Comparison of ENCODE assay signal across 29 cellular contexts in the genomic region with DNA sequence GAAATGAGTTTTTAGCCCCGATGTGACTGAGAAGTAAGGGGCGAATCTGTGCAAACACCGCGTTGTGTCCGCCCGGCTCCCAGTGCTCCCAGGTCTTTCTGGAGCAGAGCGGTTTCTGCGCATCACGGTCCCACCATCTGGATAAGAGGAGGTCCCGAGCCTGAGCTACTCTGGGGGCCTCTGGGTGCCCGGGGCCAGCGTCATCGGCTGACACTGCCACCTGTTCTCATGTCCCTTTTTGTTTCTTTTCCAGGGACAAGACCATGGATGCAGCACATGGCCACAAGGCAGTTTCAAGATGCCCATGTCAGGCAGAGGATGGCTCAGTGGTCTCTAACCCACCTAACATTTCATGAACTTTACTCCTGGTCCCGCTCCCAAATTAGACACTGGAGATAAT. TPM values are rescaled to one million over a fixed set of nuclear protein-coding genes. Genes with fewer than 3 reads are reported as not detected.
A peak's percentile ranks its signal among the peaks of the same experiment; 100 is the strongest.
DNase-seq lines count a peak whose midpoint lies in the region; ATAC-seq, FAIRE-seq and TF ChIP-seq lines count a peak whose summit lies in the region.
"Had no signal": no experiment of that assay in that cellular context is flagged by ENCODE, and none has a peak within 500 bp of the region (broad histone marks: within the 10 kb centered on the region; RNA-seq: fewer than 3 reads in every experiment).

No MANE protein-coding gene starts in this region.

- H3K23me2 ChIP-seq in H1 (ENCODE audit: low read depth, low read length), result no peaks in the 10 kb centered on the region

- 0 out of 2 replicates have a peak overlapping the region, but pooled peaks have one; percentile 10 for H2BK5ac ChIP-seq in H1 (ENCODE audit: low read depth, low read length)

- H2AFZ ChIP-seq in PC-3 (ENCODE audit: low read length) (no peak overlapping the region), H1 (ENCODE audit: low read length) (no peak overlapping the region)
- H2AFZ ChIP-seq: GM23248 had no signal

- no peak overlapping the region for H2BK12ac ChIP-seq in H1 (ENCODE audit: low read depth, low read length)

- H3K4me3 ChIP-seq in PC-3 (ENCODE audit: low read length), result no peak overlapping the region
- H3K4me3 ChIP-seq in H1 (ENCODE audit: extremely low read depth in 1 of 4, insufficient read depth in 2 of 4, low read depth in 3 of 4, low read length in 4 of 4), result no peak overlapping the region
- H3K4me3 ChIP-seq: GM23248, heart right ventricle, lower lobe of right lung, right atrium auricular region had no signal

- FAIRE-seq in H1 (lab: Jason Lieb, UNC), result no peak
- FAIRE-seq: colon, GM12891, HepG2 had no signal

- 92% methylated on average over 14 of the region's 14 CpGs; no CpG with 5 or more reads in 1 of the 2 experiments for WGBS in H1 (ENCODE audit: extremely low coverage in 1 of 2, insufficient coverage in 1 of 2, insufficient read length in 1 of 2, insufficient replicate concordance in 2 of 2, low coverage in 1 of 2, low lambda C conversion rate in 2 of 2, missing lambda C conversion rate in 1 of 2), 2 experiments

- no peak overlapping the region for H4K8ac ChIP-seq in H1 (ENCODE audit: extremely low read depth, insufficient read depth, low read length)

- H3F3A ChIP-seq in PC-3 (ENCODE audit: low read length, unreplicated experiment), result peaks cover 5% of the 10 kb centered on the region

- peak overlapping the region; percentile 46; the same call in 1 of the 2 replicates for H2BK15ac ChIP-seq in H1 (ENCODE audit: low read length)

- H3K79me2 ChIP-seq in PC-3 (ENCODE audit: low read length) (no peaks in the 10 kb centered on the region), H1 (ENCODE audit: control insufficient read depth in 1 of 2, insufficient read depth in 2 of 2, low read length in 2 of 2) (no peaks in the 10 kb centered on the region)

- H4K5ac ChIP-seq in H1 (ENCODE audit: insufficient read length, low read depth, low read length), result no peak overlapping the region

- no peak for TF ChIP-seq EP300 in H1 (IDR thresholded peaks at IDR 0.05; ENCODE audit: borderline replicate concordance in 1 of 2, low read depth in 2 of 2, low read length in 2 of 2)

- CTCF ChIA-PET in activated naive CD4-positive, alpha-beta T cell treated with anti-CD3 and anti-CD28 coated beads for 36 hours (lab: Charles Lee), result no interaction called here
- CTCF ChIA-PET in activated naive CD4-positive, alpha-beta T cell treated with anti-CD3 and anti-CD28 coated beads, Interleukin-2, amount 10 ng/mL, durations not matched to agents 7 days and 5 days (lab: Charles Lee), result no interaction called here
- CTCF ChIA-PET in PC-3 (lab: Charles Lee), result no interaction called here
- CTCF ChIA-PET in H1 (lab: Charles Lee; ENCODE audit: partially characterized antibody), result no interaction called here

- H3K18ac ChIP-seq in H1 (ENCODE audit: extremely low read depth, low read length), result no peak overlapping the region

- BruUV-seq in PC-3 (replicated peaks; lab: Mats Ljungman, UMichigan), result no TSS peak

- H3K9me2 ChIP-seq in PC-3 (replicated peaks; ENCODE audit: low read length), result no peaks in the 10 kb centered on the region
- H3K9me2 ChIP-seq: SK-N-SH had no signal

- H3K27ac ChIP-seq in PC-3 (ENCODE audit: low read length) (peak overlapping the region; percentile 100; the same call in 1 of the 2 replicates), H1 (ENCODE audit: low read depth, low read length) (no peak overlapping the region)
- H3K27ac ChIP-seq: GM23248, right atrium auricular region had no signal

- H3K27me3 ChIP-seq in PC-3 (ENCODE audit: low read length) (no peaks in the 10 kb centered on the region), H1 (replicated peaks in 1 of 4; ENCODE audit: control insufficient read depth in 3 of 4, extremely low read depth in 1 of 4, insufficient read depth in 3 of 4, low read length in 3 of 4) (no peaks in the 10 kb centered on the region)
- H3K27me3 ChIP-seq: heart right ventricle, right atrium auricular region had no signal

- H3K56ac ChIP-seq in H1 (replicated peaks; ENCODE audit: insufficient read length, low read depth, low read length), result no peak overlapping the region

- H3K9me3 ChIP-seq in PC-3 (ENCODE audit: low read length), result no peaks in the 10 kb centered on the region
- H3K9me3 ChIP-seq in H1 (ENCODE audit: insufficient read depth in 2 of 2, low read depth in 1 of 2, low read length in 1 of 2), result no peaks in the 10 kb centered on the region
- H3K9me3 ChIP-seq: heart right ventricle, lower lobe of right lung, right atrium auricular region, SK-N-SH had no signal

- no peak overlapping the region for H3K9ac ChIP-seq in PC-3 (ENCODE audit: low read length)
- H3K9ac ChIP-seq in H1 (replicated peaks in 1 of 4; ENCODE audit: extremely low read depth in 1 of 4, low read depth in 3 of 4, low read length in 3 of 4), result no peak overlapping the region
- H3K9ac ChIP-seq: GM23248, SK-N-SH had no signal

- no peak for TF ChIP-seq CTCF in PC-3 (conservative IDR thresholded peaks at IDR 0.05; ENCODE audit: low read depth, low read length)
- TF ChIP-seq CTCF in H1 (IDR thresholded peaks at IDR 0.05; ENCODE audit: control extremely low read depth in 1 of 3, insufficient read depth in 1 of 3, low read depth in 1 of 3, low read length in 3 of 3), result no peak

- H4K20me1 ChIP-seq in PC-3 (ENCODE audit: low read length) (no peaks in the 10 kb centered on the region), H1 (replicated peaks in 1 of 2; ENCODE audit: control insufficient read depth in 1 of 2, insufficient read depth in 2 of 2, low read length in 2 of 2) (no peaks in the 10 kb centered on the region)

- no peak overlapping the region for H4K91ac ChIP-seq in H1 (replicated peaks; ENCODE audit: insufficient read length, low read length)

- no peaks in the 10 kb centered on the region for H3K36me3 ChIP-seq in PC-3 (ENCODE audit: low read depth, low read length)
- no peaks in the 10 kb centered on the region for H3K36me3 ChIP-seq in H1 (ENCODE audit: control insufficient read depth in 2 of 4, insufficient read depth in 4 of 4, low read length in 3 of 4)
- H3K36me3 ChIP-seq: heart right ventricle, lower lobe of right lung, right atrium auricular region had no signal

- no peak overlapping the region for H3K4me2 ChIP-seq in PC-3 (ENCODE audit: low read length)
- H3K4me2 ChIP-seq in H1 (ENCODE audit: insufficient read depth in 1 of 2, low read depth in 2 of 2, low read length in 2 of 2), result no peak overlapping the region
- H3K4me2 ChIP-seq: SK-N-SH had no signal

- no peak for TF ChIP-seq POLR2A in H1 (IDR thresholded peaks at IDR 0.05; ENCODE audit: control extremely low read depth in 1 of 2, low read depth in 2 of 2, low read length in 2 of 2)

- no peaks in the 10 kb centered on the region for H3K79me1 ChIP-seq in H1 (ENCODE audit: low read depth, low read length)

- no peak overlapping the region for H3K23ac ChIP-seq in H1 (ENCODE audit: insufficient read length)

- H3K4me3 Mint-ChIP-seq in activated naive CD4-positive, alpha-beta T cell treated with anti-CD3 and anti-CD28 coated beads for 36 hours, result no peak overlapping the region
- H3K4me3 Mint-ChIP-seq in activated naive CD4-positive, alpha-beta T cell treated with anti-CD3 and anti-CD28 coated beads, Interleukin-2, amount 10 ng/mL, durations not matched to agents 7 days and 5 days, result no peak overlapping the region
- H3K4me3 Mint-ChIP-seq in stimulated activated effector memory CD8-positive, alpha-beta T cell treated with anti-CD3 and anti-CD28 coated beads, Interleukin-12 subunit alpha, Interleukin-12 subunit beta, amount 100 ng/mL, for 72 hours, result no peak overlapping the region
- H3K4me3 Mint-ChIP-seq: HFFc6, neural crest cell had no signal

- peaks cover 6% of the 10 kb centered on the region for H3K9me3 Mint-ChIP-seq in activated naive CD4-positive, alpha-beta T cell treated with anti-CD3 and anti-CD28 coated beads for 36 hours
- peaks cover 4% of the 10 kb centered on the region for H3K9me3 Mint-ChIP-seq in activated naive CD4-positive, alpha-beta T cell treated with anti-CD3 and anti-CD28 coated beads, Interleukin-2, amount 10 ng/mL, durations not matched to agents 7 days and 5 days
- peaks cover 5% of the 10 kb centered on the region for H3K9me3 Mint-ChIP-seq in stimulated activated effector memory CD8-positive, alpha-beta T cell treated with anti-CD3 and anti-CD28 coated beads, Interleukin-12 subunit alpha, Interleukin-12 subunit beta, amount 100 ng/mL, for 72 hours
- H3K9me3 Mint-ChIP-seq: effector memory CD8-positive, alpha-beta T cell; HFFc6; neural crest cell had no signal

- ATAC-seq in PC-3 (no peak), HG02610 (IDR thresholded peaks at IDR 0.05; ENCODE audit: unreplicated experiment) (no peak)
- ATAC-seq in stimulated activated effector memory CD8-positive, alpha-beta T cell treated with anti-CD3 and anti-CD28 coated beads, Interleukin-12 subunit alpha, Interleukin-12 subunit beta, amount 100 ng/mL, for 72 hours, result no peak
- ATAC-seq: effector memory CD8-positive, alpha-beta T cell; heart right ventricle; HepG2; lower lobe of right lung had no signal

- H3K4me1 Mint-ChIP-seq in activated naive CD4-positive, alpha-beta T cell treated with anti-CD3 and anti-CD28 coated beads for 36 hours (ENCODE audit: low read depth), result peaks cover 95% of the 10 kb centered on the region
- H3K4me1 Mint-ChIP-seq in activated naive CD4-positive, alpha-beta T cell treated with anti-CD3 and anti-CD28 coated beads, Interleukin-2, amount 10 ng/mL, durations not matched to agents 7 days and 5 days, result peaks cover 96% of the 10 kb centered on the region
- H3K4me1 Mint-ChIP-seq in stimulated activated effector memory CD8-positive, alpha-beta T cell treated with anti-CD3 and anti-CD28 coated beads, Interleukin-12 subunit alpha, Interleukin-12 subunit beta, amount 100 ng/mL, for 72 hours, result peaks cover 97% of the 10 kb centered on the region

- H3K27me3 Mint-ChIP-seq in activated naive CD4-positive, alpha-beta T cell treated with anti-CD3 and anti-CD28 coated beads for 36 hours (ENCODE audit: low read depth), result no peaks in the 10 kb centered on the region
- H3K27me3 Mint-ChIP-seq in activated naive CD4-positive, alpha-beta T cell treated with anti-CD3 and anti-CD28 coated beads, Interleukin-2, amount 10 ng/mL, durations not matched to agents 7 days and 5 days, result no peaks in the 10 kb centered on the region
- H3K27me3 Mint-ChIP-seq: effector memory CD8-positive, alpha-beta T cell had no signal

- no peak overlapping the region for H2AK5ac ChIP-seq in H1 (ENCODE audit: low read depth, low read length)

- no peak overlapping the region for H2BK20ac ChIP-seq in H1 (ENCODE audit: low read length)

- no peak overlapping the region for H3K14ac ChIP-seq in H1 (ENCODE audit: insufficient read length)

- H3K36me3 Mint-ChIP-seq in activated naive CD4-positive, alpha-beta T cell treated with anti-CD3 and anti-CD28 coated beads for 36 hours (ENCODE audit: low read depth), result peaks cover 4% of the 10 kb centered on the region
- H3K36me3 Mint-ChIP-seq in activated naive CD4-positive, alpha-beta T cell treated with anti-CD3 and anti-CD28 coated beads, Interleukin-2, amount 10 ng/mL, durations not matched to agents 7 days and 5 days, result peaks cover 8% of the 10 kb centered on the region
- peaks cover 17% of the 10 kb centered on the region for H3K36me3 Mint-ChIP-seq in stimulated activated effector memory CD8-positive, alpha-beta T cell treated with anti-CD3 and anti-CD28 coated beads, Interleukin-12 subunit alpha, Interleukin-12 subunit beta, amount 100 ng/mL, for 72 hours

- intact Hi-C loops in activated naive CD4-positive, alpha-beta T cell treated with anti-CD3 and anti-CD28 coated beads for 36 hours (cut with micrococcal nuclease), result loop anchor here (2.0 to 5.0 kb wide), 3 partner anchors 91 to 533 kb away; no protein-coding TSS in a partner anchor
- intact Hi-C loops in PC-3 (cut with micrococcal nuclease), result loop anchor here (5.0 kb wide), 2 partner anchors 228 to 293 kb away; no protein-coding TSS in a partner anchor

- POLR2A ChIA-PET in PC-3 (lab: Charles Lee; ENCODE audit: unreplicated experiment) (no interaction called here), H1 (lab: Charles Lee; ENCODE audit: partially characterized antibody) (no interaction called here)

- H3K4me1 ChIP-seq in PC-3 (ENCODE audit: insufficient read depth, low read length) (peaks cover 77% of the 10 kb centered on the region), H1 (replicated peaks in 1 of 4; ENCODE audit: control insufficient read depth in 3 of 4, insufficient read depth in 4 of 4, low read length in 3 of 4) (peaks cover 0 to 5% (median 3%) of the 10 kb centered on the region in 4 experiments; a peak in 4 of 7 replicates)

- peak overlapping the region; percentile 61 for H3K27ac Mint-ChIP-seq in activated naive CD4-positive, alpha-beta T cell treated with anti-CD3 and anti-CD28 coated beads for 36 hours
- H3K27ac Mint-ChIP-seq in activated naive CD4-positive, alpha-beta T cell treated with anti-CD3 and anti-CD28 coated beads, Interleukin-2, amount 10 ng/mL, durations not matched to agents 7 days and 5 days, result no peak overlapping the region
- peak overlapping the region; percentile 100 for H3K27ac Mint-ChIP-seq in stimulated activated effector memory CD8-positive, alpha-beta T cell treated with anti-CD3 and anti-CD28 coated beads, Interleukin-12 subunit alpha, Interleukin-12 subunit beta, amount 100 ng/mL, for 72 hours
- H3K27ac Mint-ChIP-seq: HFFc6 had no signal

- DNase-seq in activated naive CD4-positive, alpha-beta T cell treated with anti-CD3 and anti-CD28 coated beads for 36 hours, result no peak
- DNase-seq in activated naive CD4-positive, alpha-beta T cell treated with anti-CD3 and anti-CD28 coated beads, Interleukin-2, amount 10 ng/mL, durations not matched to agents 7 days and 5 days, result no peak
- DNase-seq in PC-3 (no peak), H1 (ENCODE audit: low read depth in 1 of 2, low spot score in 2 of 2) (no peak), SHP77 (lab: John Stamatoyannopoulos, UW) (no peak), NCI-H524 (lab: John Stamatoyannopoulos, UW) (no peak)
- no peak for DNase-seq in stimulated activated effector memory CD8-positive, alpha-beta T cell treated with anti-CD3 and anti-CD28 coated beads, Interleukin-12 subunit alpha, Interleukin-12 subunit beta, amount 100 ng/mL, for 72 hours (ENCODE audit: low spot score in 2 of 2)
- DNase-seq: activated CD4-positive, alpha-beta T cell treated with anti-CD3 and anti-CD28 coated beads for 4 hours; activated naive CD4-positive, alpha-beta T cell treated with Interleukin-2 at 50 U/mL for 16 hours; amniotic stem cell; DMS 273 treated with DMSO at 0.1 percent for 48 hours; effector memory CD8-positive, alpha-beta T cell; foreskin melanocyte; GM23248; heart right ventricle; HFFc6; kidney glomerular epithelial cell; lower lobe of right lung; NCI-H146; NCI-H2107; NCI-H82; SK-N-SH; stimulated activated CD4-positive, alpha-beta T cell treated with anti-CD3 and anti-CD28 coated beads, Interleukin-2, amount 100 ng/mL, for 48 hours had no signal

- TF ChIP-seq RAD21 in H1 (IDR thresholded peaks at IDR 0.05 in 1 of 2, conservative IDR thresholded peaks at IDR 0.05 in 1 of 2; ENCODE audit: low read depth in 2 of 2, low read length in 2 of 2), result no peak

- no peak overlapping the region for H2BK120ac ChIP-seq in H1 (replicated peaks; ENCODE audit: low read depth, low read length)

- H3K4ac ChIP-seq in H1 (replicated peaks; ENCODE audit: insufficient read length, low read depth, low read length), result no peak overlapping the region

RNA-seq across cellular contexts. Expression of gene KLF6, which starts 24.9 kb away (rescaled TPM):
- 10 to 100 TPM; 78.9 to 82.1 TPM for total RNA-seq in activated naive CD4-positive, alpha-beta T cell treated with anti-CD3 and anti-CD28 coated beads for 36 hours
- total RNA-seq in PC-3 (2014; rRNA removed), result 94.5 and 112 TPM in 2 replicates
- 19.5 and 23.0 TPM in 2 replicates for total RNA-seq in H1 (2021; fragmentation: NEBNext Ultra II Directional; extraction: Animal tissue kit (Norgen Biotek cat#: 25700))
- 5.7 and 10.1 TPM in 2 replicates for polyA plus RNA-seq in H1 (2011; rRNA removed)
- 8.9 TPM for polyA plus RNA-seq in H1 (2011; cell fraction: cytosol; rRNA removed)
- polyA plus RNA-seq in H1 (2011; cell fraction: nucleus; rRNA removed), result 19.0 TPM
- polyA plus RNA-seq in H1 (2012, experiment 1 of 2), result 9.4 to 16.4 TPM (median 12.4 TPM) in 4 replicates
- 4.0 TPM for polyA plus RNA-seq in H1 (2012, experiment 2 of 2)
- polyA plus RNA-seq in H1 (2013, experiment 1 of 2), result 9.9 TPM
- 10.1 TPM for polyA plus RNA-seq in H1 (2013, experiment 2 of 2)
- polyA minus RNA-seq in H1 (2011; rRNA and poly(A)+ RNA removed), result 19.2 and 29.7 TPM in 2 replicates
- 9.5 TPM for polyA minus RNA-seq in H1 (2011; cell fraction: cytosol; rRNA and poly(A)+ RNA removed)
- polyA minus RNA-seq in H1 (2011; cell fraction: nucleus; rRNA and poly(A)+ RNA removed), result 108 TPM
